ENCODE assay signal across 8 cellular contexts in the genomic region with DNA sequence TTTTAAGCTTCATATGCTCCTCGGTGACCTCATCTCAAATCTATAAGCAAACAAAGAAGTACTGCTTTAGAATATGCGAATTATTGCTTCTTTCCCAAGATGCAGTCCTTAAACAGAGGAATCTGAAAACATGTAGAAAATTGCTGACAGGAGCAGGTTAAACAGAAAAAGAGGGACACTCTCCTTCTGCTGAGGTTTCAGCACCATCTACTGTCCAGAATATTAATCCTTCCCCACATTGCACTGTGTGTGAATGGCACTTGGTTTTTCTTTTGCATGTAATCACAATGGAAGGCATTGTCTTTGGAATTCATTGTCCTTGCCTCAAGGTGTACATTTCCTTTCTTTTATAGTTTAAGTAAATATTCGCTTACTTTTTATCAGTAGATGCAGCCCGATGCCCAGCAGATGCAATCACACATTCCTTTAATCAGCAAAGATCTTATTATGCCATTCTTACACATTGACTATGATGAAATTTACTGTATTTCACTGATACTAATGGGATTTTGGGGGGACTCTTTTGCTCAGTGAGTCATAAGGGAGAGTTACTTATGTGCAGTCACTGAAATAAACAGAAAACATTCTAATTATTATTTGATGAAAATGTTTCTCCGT.
DNase-seq lines count a peak whose midpoint lies in the region; ATAC-seq, FAIRE-seq and TF ChIP-seq lines count a peak whose summit lies in the region.

No MANE protein-coding gene starts in this region.

- no peaks in the 10 kb centered on the region for H3K4me1 ChIP-seq in PC-3 (ENCODE audit: insufficient read depth, low read length)
- H3K4me1 ChIP-seq in small intestine (ENCODE audit: control insufficient read depth in 2 of 2, insufficient read depth in 1 of 2, low read depth in 1 of 2, low read length in 1 of 2): no peaks in the 10 kb centered on the region

- H3K27ac ChIP-seq in PC-3 (ENCODE audit: low read length) (no peak overlapping the region), small intestine (ENCODE audit: low read depth in 1 of 2, low read length in 1 of 2) (no peak overlapping the region)

- no peak for FAIRE-seq in small intestine (lab: Jason Lieb, UNC)

- no peak overlapping the region for H3K4me3 ChIP-seq in PC-3 (ENCODE audit: low read length)
- H3K4me3 ChIP-seq in fibroblast of villous mesenchyme (ENCODE audit: low read depth, low read length): no peak overlapping the region
- no peak overlapping the region for H3K4me3 ChIP-seq in small intestine (ENCODE audit: low read depth in 1 of 2, low read length in 2 of 2)

- CTCF ChIA-PET in PC-3 (lab: Charles Lee): no interaction called here

- H3F3A ChIP-seq in PC-3 (ENCODE audit: low read length, unreplicated experiment): no peaks in the 10 kb centered on the region

- H3K79me2 ChIP-seq in PC-3 (ENCODE audit: low read length): no peaks in the 10 kb centered on the region

- peaks cover 14% of the 10 kb centered on the region; the same call in 1 of the 2 replicates for H3K27me3 ChIP-seq in PC-3 (ENCODE audit: low read length)
- H3K27me3 ChIP-seq in small intestine (ENCODE audit: control insufficient read depth in 2 of 2, insufficient read depth in 2 of 2, low read length in 2 of 2): no peaks in the 10 kb centered on the region

- intact Hi-C loops in PC-3 (cut with micrococcal nuclease): loop anchor here (5.0 kb wide), 1 partner anchor 152 kb away; no protein-coding TSS in a partner anchor

- POLR2A ChIA-PET in PC-3 (lab: Charles Lee; ENCODE audit: unreplicated experiment): no interaction called here

- no peak overlapping the region for H3K4me2 ChIP-seq in PC-3 (ENCODE audit: low read length)

- H4K20me1 ChIP-seq in PC-3 (ENCODE audit: low read length): no peaks in the 10 kb centered on the region

- H3K36me3 ChIP-seq in PC-3 (ENCODE audit: low read depth, low read length): no peaks in the 10 kb centered on the region
- no peaks in the 10 kb centered on the region for H3K36me3 ChIP-seq in small intestine (ENCODE audit: control insufficient read depth in 2 of 2, insufficient read depth in 2 of 2, low read length in 2 of 2)

- H3K9me3 ChIP-seq in PC-3 (ENCODE audit: low read length) (peaks cover 5% of the 10 kb centered on the region; the same call in 1 of the 2 replicates), small intestine (ENCODE audit: control insufficient read depth, low read depth) (no peaks in the 10 kb centered on the region)

- DNase-seq in A172 (ENCODE audit: low spot score) (peak; percentile 38), PC-3 (peak; percentile 52), fibroblast of villous mesenchyme (ENCODE audit: low read depth) (peak; percentile 40), small intestine (peak; percentile 1)
- DNase-seq in activated CD4-positive, alpha-beta T cell treated with anti-CD3 and anti-CD28 coated beads, Interleukin-2, amount 50 U/mL, for 48 hours: no peak

- H3K9me2 ChIP-seq in PC-3 (replicated peaks; ENCODE audit: low read length): no peaks in the 10 kb centered on the region

- no TSS peak for BruUV-seq in PC-3 (replicated peaks; lab: Mats Ljungman, UMichigan)

- H3K9ac ChIP-seq in PC-3 (ENCODE audit: low read length): no peak overlapping the region

- ATAC-seq in GM18870 (IDR thresholded peaks at IDR 0.05; ENCODE audit: unreplicated experiment): peak; percentile 73
- peak; percentile 86 for ATAC-seq in HG03442 (IDR thresholded peaks at IDR 0.05; ENCODE audit: unreplicated experiment)
- peak; percentile 89 for ATAC-seq in PC-3
- no peak for ATAC-seq in GM19324 (IDR thresholded peaks at IDR 0.05; ENCODE audit: low FRiP score, unreplicated experiment)

- WGBS in small intestine, 3 donors: 14 to 33% (median 23%) methylated on average over 5 of the region's 5 CpGs

- TF ChIP-seq CTCF in PC-3 (conservative IDR thresholded peaks at IDR 0.05; ENCODE audit: low read depth, low read length) (peak; percentile 54), fibroblast of villous mesenchyme (IDR thresholded peaks at IDR 0.05; ENCODE audit: insufficient read depth, low read depth, low read length) (peak; percentile 46)

- H2AFZ ChIP-seq in PC-3 (ENCODE audit: low read length): no peak overlapping the region

Comparison
In these comparisons a context has a peak if more than half of its experiments do, and no peak if none do; other contexts are left out.
1. DNase-seq: peak in A172 (single experiment), PC-3 (single experiment), fibroblast of villous mesenchyme (single experiment) and small intestine (single experiment); none in activated CD4-positive, alpha-beta T cell treated with anti-CD3 and anti-CD28 coated beads, Interleukin-2, amount 50 U/mL, for 48 hours (0 of 2).